ENCODE assay signal across 9 cellular contexts in genomic region chr14:74955229-74955999, GRCh38. TPM values are rescaled to one million over a fixed set of nuclear protein-coding genes. Genes with fewer than 3 reads are reported as not detected.
DNase-seq lines count a peak whose midpoint lies in the region; ATAC-seq, FAIRE-seq and TF ChIP-seq lines count a peak whose summit lies in the region.
"Had no signal": no experiment of that assay in that cellular context is flagged by ENCODE, and none has a peak within 500 bp of the region (broad histone marks: within the 10 kb centered on the region; RNA-seq: fewer than 3 reads in every experiment).

PGF (minus strand) TSS chr14:74955597; CDS start chr14:74955242, 355 bp downstream.

- H3K9me3 Mint-ChIP-seq in activated T-helper 2 cell treated with anti-CD3 and anti-CD28 coated beads, Interferon-gamma antibody, Interleukin-2, Interleukin-4, amounts not matched to agents 10 μg/mL and 5 μg/mL and 100 μg/mL, durations not matched to agents 14 hours and 24 hours and 36 hours = no peaks in the 10 kb centered on the region

- no peaks in the 10 kb centered on the region for H3K9me3 ChIP-seq in neural cell (ENCODE audit: low read length)

- no peaks in the 10 kb centered on the region for H3K36me3 ChIP-seq in neural cell (ENCODE audit: insufficient read depth, low read length)

- no peaks in the 10 kb centered on the region for H3K36me3 Mint-ChIP-seq in activated T-helper 2 cell treated with anti-CD3 and anti-CD28 coated beads, Interferon-gamma antibody, Interleukin-2, Interleukin-4, amounts not matched to agents 10 μg/mL and 5 μg/mL and 100 μg/mL, durations not matched to agents 14 hours and 24 hours and 36 hours (ENCODE audit: low read depth)

- H3K4me2 ChIP-seq in neural cell (ENCODE audit: low read length) = no peak within 1 kb of the TSS

- H3K27ac Mint-ChIP-seq in activated T-helper 2 cell treated with anti-CD3 and anti-CD28 coated beads, Interferon-gamma antibody, Interleukin-2, Interleukin-4, amounts not matched to agents 10 μg/mL and 5 μg/mL and 100 μg/mL, durations not matched to agents 14 hours and 24 hours and 36 hours = no peak within 1 kb of the TSS

- H4K20me1 ChIP-seq in neural cell (ENCODE audit: insufficient read depth) = no peaks in the 10 kb centered on the region

- ATAC-seq in HG02973 (IDR thresholded peaks at IDR 0.05; ENCODE audit: unreplicated experiment) (no peak), HG03280 (IDR thresholded peaks at IDR 0.05; ENCODE audit: unreplicated experiment) (no peak)

- TF ChIP-seq EP300 in neural cell (conservative IDR thresholded peaks at IDR 0.05; ENCODE audit: poor library complexity, severe bottlenecking) = no peak

- H3K27me3 Mint-ChIP-seq in activated T-helper 2 cell treated with anti-CD3 and anti-CD28 coated beads, Interferon-gamma antibody, Interleukin-2, Interleukin-4, amounts not matched to agents 10 μg/mL and 5 μg/mL and 100 μg/mL, durations not matched to agents 14 hours and 24 hours and 36 hours (ENCODE audit: low read depth) = peaks cover 12% of the 10 kb centered on the region

- peak within 1 kb of the TSS; percentile 39 for H3K4me3 ChIP-seq in neural cell (ENCODE audit: low read length)

- no peak within 1 kb of the TSS for H3K9ac ChIP-seq in neural cell (ENCODE audit: low read length)

- peak within 1 kb of the TSS; percentile 28 for H3K4me3 Mint-ChIP-seq in activated T-helper 2 cell treated with anti-CD3 and anti-CD28 coated beads, Interferon-gamma antibody, Interleukin-2, Interleukin-4, amounts not matched to agents 10 μg/mL and 5 μg/mL and 100 μg/mL, durations not matched to agents 14 hours and 24 hours and 36 hours (ENCODE audit: low read depth)

- intact Hi-C loops in activated T-helper 2 cell treated with anti-CD3 and anti-CD28 coated beads, Interferon-gamma antibody, Interleukin-2, Interleukin-4, amounts not matched to agents 10 μg/mL and 5 μg/mL and 100 μg/mL, durations not matched to agents 14 hours and 24 hours and 36 hours (cut with micrococcal nuclease) = no loop called here

- no peak for TF ChIP-seq RAD21 in neural cell (conservative IDR thresholded peaks at IDR 0.05)

- no peaks in the 10 kb centered on the region for H3K9me2 ChIP-seq in neural cell (ENCODE audit: insufficient read depth, low read length)

- peak; percentile 18 for DNase-seq in activated CD4-positive, alpha-beta T cell treated with anti-CD3 and anti-CD28 coated beads for 1 hour
- no peak for DNase-seq in activated CD4-positive, alpha-beta T cell treated with anti-CD3 and anti-CD28 coated beads, Interleukin-2, amount 50 U/mL, for 4 hours
- DNase-seq in NCI-H2196 (lab: John Stamatoyannopoulos, UW; ENCODE audit: unreplicated experiment) (peak; percentile 85), frontal cortex (ENCODE audit: low spot score in 2 of 2) (peak; percentile 64 to 80)
- DNase-seq in activated T-helper 2 cell treated with anti-CD3 and anti-CD28 coated beads, Interferon-gamma antibody, Interleukin-2, Interleukin-4, amounts not matched to agents 10 μg/mL and 5 μg/mL and 100 μg/mL, durations not matched to agents 14 hours and 24 hours and 36 hours (ENCODE audit: low spot score) = peak; percentile 15

- TF ChIP-seq CTCF in neural cell (IDR thresholded peaks at IDR 0.05; ENCODE audit: poor library complexity, severe bottlenecking) = no peak

- no peaks in the 10 kb centered on the region for H3K4me1 Mint-ChIP-seq in activated T-helper 2 cell treated with anti-CD3 and anti-CD28 coated beads, Interferon-gamma antibody, Interleukin-2, Interleukin-4, amounts not matched to agents 10 μg/mL and 5 μg/mL and 100 μg/mL, durations not matched to agents 14 hours and 24 hours and 36 hours (ENCODE audit: low read depth)

- no peak within 1 kb of the TSS for H2AFZ ChIP-seq in neural cell (ENCODE audit: low read depth, low read length)

- no peaks in the 10 kb centered on the region for H3K79me2 ChIP-seq in neural cell (replicated peaks; ENCODE audit: insufficient read depth, low read length)

- H3K27ac ChIP-seq in neural cell (ENCODE audit: low read length) = no peak within 1 kb of the TSS

- FAIRE-seq in frontal cortex (lab: Jason Lieb, UNC) = no peak
- FAIRE-seq: endometrium had no signal

- no peaks in the 10 kb centered on the region for H3F3A ChIP-seq in neural cell (ENCODE audit: insufficient read depth, low read length, poor library complexity, severe bottlenecking)

- H3K27me3 ChIP-seq in neural cell (ENCODE audit: insufficient read depth, low read depth, low read length) = peaks cover 14% of the 10 kb centered on the region

TF ChIP-seq in neural cell, 6 proteins besides CTCF, POLR2A, EP300 and RAD21:
- TF ChIP-seq SMC3 (conservative IDR thresholded peaks at IDR 0.05; ENCODE audit: poor library complexity) (no peak), POLR2AphosphoS5 (IDR thresholded peaks at IDR 0.05) (no peak), MXI1 (conservative IDR thresholded peaks at IDR 0.05; ENCODE audit: poor library complexity, severe bottlenecking) (no peak), REST (IDR thresholded peaks at IDR 0.05; ENCODE audit: borderline replicate concordance) (no peak), TAF1 (IDR thresholded peaks at IDR 0.05; ENCODE audit: low read depth) (no peak), EZH2 (IDR thresholded peaks at IDR 0.05; ENCODE audit: borderline replicate concordance, insufficient read depth, low read length, poor library complexity, severe bottlenecking) (no peak)

RNA-seq across cellular contexts. Expression of gene PGF, which starts in this region (rescaled TPM):
- 0.34 and 0.39 TPM in 2 replicates for total RNA-seq in activated T-helper 2 cell treated with anti-CD3 and anti-CD28 coated beads, Interferon-gamma antibody, Interleukin-2, Interleukin-4, amounts not matched to agents 10 μg/mL and 5 μg/mL and 100 μg/mL, durations not matched to agents 14 hours and 24 hours and 36 hours
- total RNA-seq in frontal cortex = 2.9 TPM
- polyA plus RNA-seq in neural cell = 0.28 TPM in 1 of 2 replicates, not detected in the other
- not detected in 2 replicates for polyA minus RNA-seq in neural cell

Comparison
In these comparisons a context has a peak if more than half of its experiments do, and no peak if none do; other contexts are left out.
1. DNase-seq: peak in activated CD4-positive, alpha-beta T cell treated with anti-CD3 and anti-CD28 coated beads for 1 hour (single experiment), NCI-H2196 (single experiment) and frontal cortex (2 of 2); none in activated CD4-positive, alpha-beta T cell treated with anti-CD3 and anti-CD28 coated beads, Interleukin-2, amount 50 U/mL, for 4 hours (0 of 2).
2. Peak in DNase-seq in activated T-helper 2 cell treated with anti-CD3 and anti-CD28 coated beads, Interferon-gamma antibody, Interleukin-2, Interleukin-4, amounts not matched to agents 10 μg/mL and 5 μg/mL and 100 μg/mL, durations not matched to agents 14 hours and 24 hours and 36 hours; RNA of the gene not detected or under 1 TPM.